In the genomic region with DNA sequence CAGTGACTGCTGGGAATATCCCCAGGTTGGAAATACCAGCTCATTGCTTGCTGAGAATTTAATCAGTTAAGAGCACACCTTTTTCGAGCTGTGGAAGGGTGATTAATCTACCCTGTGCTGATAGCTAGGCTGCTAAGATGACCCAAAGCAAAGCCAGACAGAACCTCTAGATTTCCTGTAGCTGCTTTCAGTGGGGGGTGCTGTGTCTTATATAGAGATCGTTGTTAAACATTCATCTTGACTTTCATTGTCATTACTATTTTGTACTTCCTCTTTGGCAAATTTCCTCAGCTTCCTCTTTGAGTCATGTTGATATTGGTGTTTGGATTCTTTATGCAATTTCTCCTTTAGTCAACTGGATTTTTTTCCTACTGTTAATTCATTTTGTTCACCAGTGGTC, we compare ENCODE assay signal across 15 cellular contexts.
A peak's percentile ranks its signal among the peaks of the same experiment; 100 is the strongest.
DNase-seq lines count a peak whose midpoint lies in the region; ATAC-seq and TF ChIP-seq lines count a peak whose summit lies in the region.
"Had no signal": no experiment of that assay in that cellular context is flagged by ENCODE, and none has a peak within 500 bp of the region (broad histone marks: within the 10 kb centered on the region; RNA-seq: fewer than 3 reads in every experiment).

No MANE protein-coding gene starts in this region.

- H3K4me3 Mint-ChIP-seq in glutamatergic neuron (ENCODE audit: unreplicated experiment) (no peak overlapping the region), T-cell (no peak overlapping the region)
- H3K4me3 Mint-ChIP-seq: brain had no signal

- H3K27ac Mint-ChIP-seq in glutamatergic neuron (ENCODE audit: unreplicated experiment) (no peak overlapping the region), T-cell (no peak overlapping the region)

- peaks cover 16% of the 10 kb centered on the region for H3K4me1 Mint-ChIP-seq in glutamatergic neuron (ENCODE audit: low read depth, unreplicated experiment)
- H3K4me1 Mint-ChIP-seq in T-cell, result no peaks in the 10 kb centered on the region

- ATAC-seq in T-cell (replicated peaks in 1 of 4), result no peak

- TF ChIP-seq CTCF in cardiac fibroblast (IDR thresholded peaks at IDR 0.05; ENCODE audit: low read depth, low read length) (no peak), glutamatergic neuron (IDR thresholded peaks at IDR 0.05; ENCODE audit: partially characterized antibody, unreplicated experiment) (no peak)

- POLR2A ChIA-PET in T-cell (lab: Charles Lee), result interaction anchor here in 1 of 2 donors (0.5 kb wide), 1 partner anchor 17 kb away, joined by 4 read pairs; no protein-coding TSS in a partner anchor

- H3K9me3 Mint-ChIP-seq in glutamatergic neuron (ENCODE audit: unreplicated experiment) (no peaks in the 10 kb centered on the region), T-cell (no peaks in the 10 kb centered on the region)
- H3K9me3 Mint-ChIP-seq: brain had no signal

- CTCF ChIA-PET in T-cell (lab: Charles Lee), result no interaction called here

- H3K36me3 Mint-ChIP-seq in glutamatergic neuron (ENCODE audit: unreplicated experiment) (no peaks in the 10 kb centered on the region), T-cell (peaks cover 11% of the 10 kb centered on the region)
- H3K36me3 Mint-ChIP-seq: brain had no signal

- DNase-seq in GF-D8 (lab: John Stamatoyannopoulos, UW), result peak; percentile 69
- DNase-seq in NCI-H226, result peak; percentile 23
- peak; percentile 55 to 67 for DNase-seq in cardiac fibroblast (ENCODE audit: low read depth in 2 of 2)
- peak; percentile 41 for DNase-seq in mucosa of gallbladder (ENCODE audit: low spot score)
- no peak for DNase-seq in glutamatergic neuron
- DNase-seq in stimulated activated CD4-positive, alpha-beta T cell treated with anti-CD3 and anti-CD28 coated beads, Interleukin-4, amount 100 ng/mL, for 24 hours, result no peak
- no peak for DNase-seq in NCI-H2196 treated with DMSO at 0.1 percent for 48 hours (lab: John Stamatoyannopoulos, UW; ENCODE audit: unreplicated experiment)
- no peak for DNase-seq in T-cell
- DNase-seq: activated gamma-delta T cell; NCI-H1436; NCI-H524 treated with DMSO at 0.1 percent for 48 hours; SHP77 treated with DMSO at 0.1 percent for 48 hours; stimulated activated CD4-positive, alpha-beta T cell treated with anti-CD3 and anti-CD28 coated beads, Interleukin-1b, Interleukin-23, amount 100 ng/mL, for 48 hours had no signal

- peaks cover 3% of the 10 kb centered on the region for H3K27me3 Mint-ChIP-seq in glutamatergic neuron (ENCODE audit: unreplicated experiment)
- H3K27me3 Mint-ChIP-seq in T-cell, result no peaks in the 10 kb centered on the region

- H3K4me3 ChIP-seq in cardiac fibroblast (replicated peaks in 1 of 2; ENCODE audit: low read depth in 2 of 2, low read length in 2 of 2), result no peak overlapping the region
- H3K4me3 ChIP-seq: vagina had no signal

Comparison
In these comparisons a context has a peak if more than half of its experiments do, and no peak if none do; other contexts are left out.
1. DNase-seq: peak in GF-D8 (single experiment), NCI-H226 (single experiment), cardiac fibroblast (2 of 2) and mucosa of gallbladder (single experiment); none in glutamatergic neuron (single experiment), stimulated activated CD4-positive, alpha-beta T cell treated with anti-CD3 and anti-CD28 coated beads, Interleukin-4, amount 100 ng/mL, for 24 hours (single experiment), NCI-H2196 treated with DMSO at 0.1 percent for 48 hours (single experiment) and T-cell (0 of 34).